Comparison of ENCODE assay signal across 1 cellular context in the genomic region with DNA sequence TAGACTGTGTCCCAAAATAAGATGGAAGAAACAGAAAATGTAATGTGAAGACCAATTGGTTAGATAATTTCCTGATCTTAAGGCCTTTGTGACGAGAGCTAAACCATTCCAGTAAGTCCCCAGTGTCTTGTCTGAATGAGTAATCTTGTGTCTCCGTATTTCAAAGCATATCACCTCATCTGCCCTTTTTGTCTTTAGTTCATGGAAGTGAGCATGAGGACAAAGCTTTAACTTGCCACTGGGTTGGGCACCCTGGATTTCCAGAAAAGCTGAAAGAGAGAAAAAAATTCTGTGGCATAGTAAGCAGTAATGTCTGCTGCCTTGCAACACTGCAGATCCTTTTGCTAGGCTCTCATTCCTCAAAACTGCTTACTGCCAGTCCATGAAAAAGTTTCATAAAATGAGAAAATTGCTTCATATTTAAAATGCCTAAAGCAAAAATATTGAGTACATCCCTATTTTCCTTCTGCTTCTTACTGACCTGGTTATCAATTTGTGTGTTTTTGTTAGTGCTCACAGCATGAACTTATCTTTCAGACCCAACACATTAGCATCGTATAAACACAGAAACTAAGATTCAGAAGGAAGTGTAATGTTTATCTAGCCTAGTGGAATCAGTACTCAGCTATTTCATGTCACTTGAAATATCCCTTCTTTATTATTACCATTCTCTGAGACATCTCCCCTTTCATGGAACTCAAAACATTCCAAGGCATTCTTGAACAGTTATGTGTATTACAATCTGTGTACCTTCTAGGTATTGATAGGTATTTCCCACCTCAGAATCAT.
TF ChIP-seq lines count a peak whose summit lies in the region.

No MANE protein-coding gene starts in this region.

TF ChIP-seq in H1, 55 proteins besides CTCF, POLR2A, EP300 and RAD21 (continued from another document):
- TF ChIP-seq, protein P1, sequence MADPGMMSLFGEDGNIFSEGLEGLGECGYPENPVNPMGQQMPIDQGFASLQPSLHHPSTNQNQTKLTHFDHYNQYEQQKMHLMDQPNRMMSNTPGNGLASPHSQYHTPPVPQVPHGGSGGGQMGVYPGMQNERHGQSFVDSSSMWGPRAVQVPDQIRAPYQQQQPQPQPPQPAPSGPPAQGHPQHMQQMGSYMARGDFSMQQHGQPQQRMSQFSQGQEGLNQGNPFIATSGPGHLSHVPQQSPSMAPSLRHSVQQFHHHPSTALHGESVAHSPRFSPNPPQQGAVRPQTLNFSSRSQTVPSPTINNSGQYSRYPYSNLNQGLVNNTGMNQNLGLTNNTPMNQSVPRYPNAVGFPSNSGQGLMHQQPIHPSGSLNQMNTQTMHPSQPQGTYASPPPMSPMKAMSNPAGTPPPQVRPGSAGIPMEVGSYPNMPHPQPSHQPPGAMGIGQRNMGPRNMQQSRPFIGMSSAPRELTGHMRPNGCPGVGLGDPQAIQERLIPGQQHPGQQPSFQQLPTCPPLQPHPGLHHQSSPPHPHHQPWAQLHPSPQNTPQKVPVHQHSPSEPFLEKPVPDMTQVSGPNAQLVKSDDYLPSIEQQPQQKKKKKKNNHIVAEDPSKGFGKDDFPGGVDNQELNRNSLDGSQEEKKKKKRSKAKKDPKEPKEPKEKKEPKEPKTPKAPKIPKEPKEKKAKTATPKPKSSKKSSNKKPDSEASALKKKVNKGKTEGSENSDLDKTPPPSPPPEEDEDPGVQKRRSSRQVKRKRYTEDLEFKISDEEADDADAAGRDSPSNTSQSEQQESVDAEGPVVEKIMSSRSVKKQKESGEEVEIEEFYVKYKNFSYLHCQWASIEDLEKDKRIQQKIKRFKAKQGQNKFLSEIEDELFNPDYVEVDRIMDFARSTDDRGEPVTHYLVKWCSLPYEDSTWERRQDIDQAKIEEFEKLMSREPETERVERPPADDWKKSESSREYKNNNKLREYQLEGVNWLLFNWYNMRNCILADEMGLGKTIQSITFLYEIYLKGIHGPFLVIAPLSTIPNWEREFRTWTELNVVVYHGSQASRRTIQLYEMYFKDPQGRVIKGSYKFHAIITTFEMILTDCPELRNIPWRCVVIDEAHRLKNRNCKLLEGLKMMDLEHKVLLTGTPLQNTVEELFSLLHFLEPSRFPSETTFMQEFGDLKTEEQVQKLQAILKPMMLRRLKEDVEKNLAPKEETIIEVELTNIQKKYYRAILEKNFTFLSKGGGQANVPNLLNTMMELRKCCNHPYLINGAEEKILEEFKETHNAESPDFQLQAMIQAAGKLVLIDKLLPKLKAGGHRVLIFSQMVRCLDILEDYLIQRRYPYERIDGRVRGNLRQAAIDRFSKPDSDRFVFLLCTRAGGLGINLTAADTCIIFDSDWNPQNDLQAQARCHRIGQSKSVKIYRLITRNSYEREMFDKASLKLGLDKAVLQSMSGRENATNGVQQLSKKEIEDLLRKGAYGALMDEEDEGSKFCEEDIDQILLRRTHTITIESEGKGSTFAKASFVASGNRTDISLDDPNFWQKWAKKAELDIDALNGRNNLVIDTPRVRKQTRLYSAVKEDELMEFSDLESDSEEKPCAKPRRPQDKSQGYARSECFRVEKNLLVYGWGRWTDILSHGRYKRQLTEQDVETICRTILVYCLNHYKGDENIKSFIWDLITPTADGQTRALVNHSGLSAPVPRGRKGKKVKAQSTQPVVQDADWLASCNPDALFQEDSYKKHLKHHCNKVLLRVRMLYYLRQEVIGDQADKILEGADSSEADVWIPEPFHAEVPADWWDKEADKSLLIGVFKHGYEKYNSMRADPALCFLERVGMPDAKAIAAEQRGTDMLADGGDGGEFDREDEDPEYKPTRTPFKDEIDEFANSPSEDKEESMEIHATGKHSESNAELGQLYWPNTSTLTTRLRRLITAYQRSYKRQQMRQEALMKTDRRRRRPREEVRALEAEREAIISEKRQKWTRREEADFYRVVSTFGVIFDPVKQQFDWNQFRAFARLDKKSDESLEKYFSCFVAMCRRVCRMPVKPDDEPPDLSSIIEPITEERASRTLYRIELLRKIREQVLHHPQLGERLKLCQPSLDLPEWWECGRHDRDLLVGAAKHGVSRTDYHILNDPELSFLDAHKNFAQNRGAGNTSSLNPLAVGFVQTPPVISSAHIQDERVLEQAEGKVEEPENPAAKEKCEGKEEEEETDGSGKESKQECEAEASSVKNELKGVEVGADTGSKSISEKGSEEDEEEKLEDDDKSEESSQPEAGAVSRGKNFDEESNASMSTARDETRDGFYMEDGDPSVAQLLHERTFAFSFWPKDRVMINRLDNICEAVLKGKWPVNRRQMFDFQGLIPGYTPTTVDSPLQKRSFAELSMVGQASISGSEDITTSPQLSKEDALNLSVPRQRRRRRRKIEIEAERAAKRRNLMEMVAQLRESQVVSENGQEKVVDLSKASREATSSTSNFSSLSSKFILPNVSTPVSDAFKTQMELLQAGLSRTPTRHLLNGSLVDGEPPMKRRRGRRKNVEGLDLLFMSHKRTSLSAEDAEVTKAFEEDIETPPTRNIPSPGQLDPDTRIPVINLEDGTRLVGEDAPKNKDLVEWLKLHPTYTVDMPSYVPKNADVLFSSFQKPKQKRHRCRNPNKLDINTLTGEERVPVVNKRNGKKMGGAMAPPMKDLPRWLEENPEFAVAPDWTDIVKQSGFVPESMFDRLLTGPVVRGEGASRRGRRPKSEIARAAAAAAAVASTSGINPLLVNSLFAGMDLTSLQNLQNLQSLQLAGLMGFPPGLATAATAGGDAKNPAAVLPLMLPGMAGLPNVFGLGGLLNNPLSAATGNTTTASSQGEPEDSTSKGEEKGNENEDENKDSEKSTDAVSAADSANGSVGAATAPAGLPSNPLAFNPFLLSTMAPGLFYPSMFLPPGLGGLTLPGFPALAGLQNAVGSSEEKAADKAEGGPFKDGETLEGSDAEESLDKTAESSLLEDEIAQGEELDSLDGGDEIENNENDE (IDR thresholded peaks at IDR 0.05; ENCODE audit: insufficient replicate concordance, low read length), result no peak
- TF ChIP-seq USF2 (IDR thresholded peaks at IDR 0.05; ENCODE audit: low read length), result no peak
- no peak for TF ChIP-seq BACH1 (IDR thresholded peaks at IDR 0.05; ENCODE audit: low read length)
- TF ChIP-seq CBX8 (IDR thresholded peaks at IDR 0.05; ENCODE audit: borderline replicate concordance, low read depth, low read length), result no peak
- no peak for TF ChIP-seq TAF7 (optimal IDR thresholded peaks at IDR 0.05; ENCODE audit: borderline replicate concordance, low read depth, low read length)
- no peak for TF ChIP-seq ZNF274 (IDR thresholded peaks at IDR 0.05; ENCODE audit: borderline replicate concordance, extremely low read depth, low read length)
- no peak for TF ChIP-seq EGR1 (IDR thresholded peaks at IDR 0.05; ENCODE audit: borderline replicate concordance, low read depth, low read length)
- no peak for TF ChIP-seq TAF1 (IDR thresholded peaks at IDR 0.05; ENCODE audit: low read depth, low read length)
- no peak for TF ChIP-seq MAX (IDR thresholded peaks at IDR 0.05)
- no peak for TF ChIP-seq SIRT6 (IDR thresholded peaks at IDR 0.05; ENCODE audit: low read length)
- TF ChIP-seq GTF2F1 (IDR thresholded peaks at IDR 0.05; ENCODE audit: borderline replicate concordance, low read depth, low read length), result no peak
- no peak for TF ChIP-seq KDM1A (IDR thresholded peaks at IDR 0.05; ENCODE audit: borderline replicate concordance, low read length)
- TF ChIP-seq BCL11A (IDR thresholded peaks at IDR 0.05; ENCODE audit: low read depth in 2 of 2, low read length in 2 of 2), result no peak
- TF ChIP-seq CHD2 (IDR thresholded peaks at IDR 0.05; ENCODE audit: low read length), result no peak
TF ChIP-seq in H1: peak in this region for 0.
